In genomic region chr5:106314221-106314824, GRCh38 we compare ENCODE assay signal across 1 cellular context.
TF ChIP-seq lines count a peak whose summit lies in the region.

No MANE protein-coding gene starts in this region.

TF ChIP-seq in SK-N-SH treated with all-trans-retinoic acid at 6 μM for 48 hours, 23 proteins besides CTCF, POLR2A, EP300 and RAD21 (continued from another document):
- TF ChIP-seq PATZ1 (CRISPR knock-in tag; IDR thresholded peaks at IDR 0.05; ENCODE audit: borderline replicate concordance) (no peak), ISL1 (CRISPR knock-in tag; IDR thresholded peaks at IDR 0.05) (no peak), POU6F1 (CRISPR knock-in tag; IDR thresholded peaks at IDR 0.05; ENCODE audit: borderline replicate concordance, low read depth) (no peak), ZFP30 (CRISPR knock-in tag; IDR thresholded peaks at IDR 0.05) (no peak), ZNF565 (CRISPR knock-in tag; conservative IDR thresholded peaks at IDR 0.05; ENCODE audit: low read depth) (no peak), SNAI2 (CRISPR knock-in tag; IDR thresholded peaks at IDR 0.05) (no peak), ZNF8 (CRISPR knock-in tag; IDR thresholded peaks at IDR 0.05) (no peak)
- TF ChIP-seq, protein P1, sequence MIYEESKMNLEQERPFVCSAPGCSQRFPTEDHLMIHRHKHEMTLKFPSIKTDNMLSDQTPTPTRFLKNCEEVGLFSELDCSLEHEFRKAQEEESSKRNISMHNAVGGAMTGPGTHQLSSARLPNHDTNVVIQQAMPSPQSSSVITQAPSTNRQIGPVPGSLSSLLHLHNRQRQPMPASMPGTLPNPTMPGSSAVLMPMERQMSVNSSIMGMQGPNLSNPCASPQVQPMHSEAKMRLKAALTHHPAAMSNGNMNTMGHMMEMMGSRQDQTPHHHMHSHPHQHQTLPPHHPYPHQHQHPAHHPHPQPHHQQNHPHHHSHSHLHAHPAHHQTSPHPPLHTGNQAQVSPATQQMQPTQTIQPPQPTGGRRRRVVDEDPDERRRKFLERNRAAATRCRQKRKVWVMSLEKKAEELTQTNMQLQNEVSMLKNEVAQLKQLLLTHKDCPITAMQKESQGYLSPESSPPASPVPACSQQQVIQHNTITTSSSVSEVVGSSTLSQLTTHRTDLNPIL (CRISPR knock-in tag; IDR thresholded peaks at IDR 0.05; ENCODE audit: low read depth), result no peak
TF ChIP-seq in SK-N-SH treated with all-trans-retinoic acid at 6 μM for 48 hours: peak in this region for 0.
